1 cellular context compared by ENCODE assay signal in the genomic region with DNA sequence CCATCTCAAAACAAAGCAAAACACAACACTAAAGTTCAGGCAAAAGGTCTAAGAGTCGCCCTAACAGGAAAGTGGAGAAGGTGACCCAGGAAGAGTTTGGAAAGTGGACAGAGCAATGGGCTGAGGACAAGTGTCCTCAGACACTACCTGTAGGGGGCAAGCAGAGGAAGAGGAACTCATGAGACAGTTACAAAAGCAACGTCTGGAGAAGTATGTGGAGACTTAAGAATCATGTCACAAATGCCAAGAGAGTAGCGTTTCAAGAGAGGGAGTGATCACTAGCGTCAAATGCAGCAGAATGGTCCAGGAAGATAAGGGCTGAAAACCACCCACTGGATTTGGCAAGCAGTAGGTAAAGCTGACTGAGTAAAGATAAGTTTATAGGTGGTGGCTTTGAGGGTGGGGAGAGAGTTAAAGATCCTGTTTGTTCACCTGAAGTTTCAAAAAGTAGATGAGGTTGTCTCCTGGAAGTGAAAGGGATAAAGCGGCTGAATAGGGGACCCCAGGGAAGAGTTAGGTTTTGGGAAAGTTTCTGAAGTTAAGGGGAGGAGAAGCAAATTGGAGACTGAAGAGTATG.
TF ChIP-seq lines count a peak whose summit lies in the region.

No MANE protein-coding gene starts in this region.

TF ChIP-seq in K562, 482 proteins besides CTCF, POLR2A, EP300 and RAD21 (continued from another document and continues in another):
- TF ChIP-seq, protein P1, sequence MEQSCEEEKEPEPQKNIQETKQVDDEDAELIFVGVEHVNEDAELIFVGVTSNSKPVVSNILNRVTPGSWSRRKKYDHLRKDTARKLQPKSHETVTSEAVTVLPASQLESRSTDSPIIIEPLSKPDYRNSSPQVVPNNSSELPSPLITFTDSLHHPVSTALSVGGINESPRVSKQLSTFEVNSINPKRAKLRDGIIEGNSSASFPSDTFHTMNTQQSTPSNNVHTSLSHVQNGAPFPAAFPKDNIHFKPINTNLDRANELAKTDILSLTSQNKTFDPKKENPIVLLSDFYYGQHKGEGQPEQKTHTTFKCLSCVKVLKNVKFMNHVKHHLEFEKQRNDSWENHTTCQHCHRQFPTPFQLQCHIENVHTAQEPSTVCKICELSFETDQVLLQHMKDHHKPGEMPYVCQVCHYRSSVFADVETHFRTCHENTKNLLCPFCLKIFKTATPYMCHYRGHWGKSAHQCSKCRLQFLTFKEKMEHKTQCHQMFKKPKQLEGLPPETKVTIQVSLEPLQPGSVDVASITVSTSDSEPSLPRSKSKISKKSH (CRISPR knock-in tag; IDR thresholded peaks at IDR 0.05), result no peak
- TF ChIP-seq, protein P2, sequence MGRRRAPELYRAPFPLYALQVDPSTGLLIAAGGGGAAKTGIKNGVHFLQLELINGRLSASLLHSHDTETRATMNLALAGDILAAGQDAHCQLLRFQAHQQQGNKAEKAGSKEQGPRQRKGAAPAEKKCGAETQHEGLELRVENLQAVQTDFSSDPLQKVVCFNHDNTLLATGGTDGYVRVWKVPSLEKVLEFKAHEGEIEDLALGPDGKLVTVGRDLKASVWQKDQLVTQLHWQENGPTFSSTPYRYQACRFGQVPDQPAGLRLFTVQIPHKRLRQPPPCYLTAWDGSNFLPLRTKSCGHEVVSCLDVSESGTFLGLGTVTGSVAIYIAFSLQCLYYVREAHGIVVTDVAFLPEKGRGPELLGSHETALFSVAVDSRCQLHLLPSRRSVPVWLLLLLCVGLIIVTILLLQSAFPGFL (CRISPR knock-in tag; IDR thresholded peaks at IDR 0.05), result no peak
- TF ChIP-seq ZNF77 (CRISPR knock-in tag; IDR thresholded peaks at IDR 0.05), result no peak
- no peak for TF ChIP-seq ZNF165 (CRISPR knock-in tag; IDR thresholded peaks at IDR 0.05; ENCODE audit: borderline replicate concordance)
- TF ChIP-seq MCM5 (IDR thresholded peaks at IDR 0.05; ENCODE audit: low read depth), result no peak
- no peak for TF ChIP-seq XRCC3 (IDR thresholded peaks at IDR 0.05)
- TF ChIP-seq ZKSCAN8 (CRISPR knock-in tag; IDR thresholded peaks at IDR 0.05), result no peak
- TF ChIP-seq PRPF4 (IDR thresholded peaks at IDR 0.05; ENCODE audit: insufficient read depth, low read depth, low read length, poor library complexity, severe bottlenecking), result no peak
- TF ChIP-seq TRIM25 (IDR thresholded peaks at IDR 0.05; ENCODE audit: borderline replicate concordance), result peak; percentile 82; the same call in 1 of the 2 replicates
- no peak for TF ChIP-seq ZNF12 (CRISPR knock-in tag; IDR thresholded peaks at IDR 0.05)
- no peak for TF ChIP-seq STAT5B (CRISPR knock-in tag; IDR thresholded peaks at IDR 0.05)
- no peak for TF ChIP-seq BRD9 (IDR thresholded peaks at IDR 0.05; ENCODE audit: low read depth, partially characterized antibody)
- TF ChIP-seq, protein P3, sequence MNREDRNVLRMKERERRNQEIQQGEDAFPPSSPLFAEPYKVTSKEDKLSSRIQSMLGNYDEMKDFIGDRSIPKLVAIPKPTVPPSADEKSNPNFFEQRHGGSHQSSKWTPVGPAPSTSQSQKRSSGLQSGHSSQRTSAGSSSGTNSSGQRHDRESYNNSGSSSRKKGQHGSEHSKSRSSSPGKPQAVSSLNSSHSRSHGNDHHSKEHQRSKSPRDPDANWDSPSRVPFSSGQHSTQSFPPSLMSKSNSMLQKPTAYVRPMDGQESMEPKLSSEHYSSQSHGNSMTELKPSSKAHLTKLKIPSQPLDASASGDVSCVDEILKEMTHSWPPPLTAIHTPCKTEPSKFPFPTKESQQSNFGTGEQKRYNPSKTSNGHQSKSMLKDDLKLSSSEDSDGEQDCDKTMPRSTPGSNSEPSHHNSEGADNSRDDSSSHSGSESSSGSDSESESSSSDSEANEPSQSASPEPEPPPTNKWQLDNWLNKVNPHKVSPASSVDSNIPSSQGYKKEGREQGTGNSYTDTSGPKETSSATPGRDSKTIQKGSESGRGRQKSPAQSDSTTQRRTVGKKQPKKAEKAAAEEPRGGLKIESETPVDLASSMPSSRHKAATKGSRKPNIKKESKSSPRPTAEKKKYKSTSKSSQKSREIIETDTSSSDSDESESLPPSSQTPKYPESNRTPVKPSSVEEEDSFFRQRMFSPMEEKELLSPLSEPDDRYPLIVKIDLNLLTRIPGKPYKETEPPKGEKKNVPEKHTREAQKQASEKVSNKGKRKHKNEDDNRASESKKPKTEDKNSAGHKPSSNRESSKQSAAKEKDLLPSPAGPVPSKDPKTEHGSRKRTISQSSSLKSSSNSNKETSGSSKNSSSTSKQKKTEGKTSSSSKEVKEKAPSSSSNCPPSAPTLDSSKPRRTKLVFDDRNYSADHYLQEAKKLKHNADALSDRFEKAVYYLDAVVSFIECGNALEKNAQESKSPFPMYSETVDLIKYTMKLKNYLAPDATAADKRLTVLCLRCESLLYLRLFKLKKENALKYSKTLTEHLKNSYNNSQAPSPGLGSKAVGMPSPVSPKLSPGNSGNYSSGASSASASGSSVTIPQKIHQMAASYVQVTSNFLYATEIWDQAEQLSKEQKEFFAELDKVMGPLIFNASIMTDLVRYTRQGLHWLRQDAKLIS (CRISPR knock-in tag; IDR thresholded peaks at IDR 0.05), result peak; percentile 79; the same call in 1 of the 2 replicates
- 0 out of 2 replicates have a peak, but pooled peaks have one; percentile 45 for TF ChIP-seq MIER1 (IDR thresholded peaks at IDR 0.05; ENCODE audit: low read depth)
- TF ChIP-seq DEAF1 (CRISPR knock-in tag; IDR thresholded peaks at IDR 0.05), result peak; percentile 44; the same call in 1 of the 2 replicates
- peak; percentile 69 for TF ChIP-seq ZNF766 (CRISPR knock-in tag; conservative IDR thresholded peaks at IDR 0.05)
- peak; percentile 67 for TF ChIP-seq DMBX1 (CRISPR knock-in tag; IDR thresholded peaks at IDR 0.05; ENCODE audit: borderline replicate concordance)
- TF ChIP-seq, protein P4, sequence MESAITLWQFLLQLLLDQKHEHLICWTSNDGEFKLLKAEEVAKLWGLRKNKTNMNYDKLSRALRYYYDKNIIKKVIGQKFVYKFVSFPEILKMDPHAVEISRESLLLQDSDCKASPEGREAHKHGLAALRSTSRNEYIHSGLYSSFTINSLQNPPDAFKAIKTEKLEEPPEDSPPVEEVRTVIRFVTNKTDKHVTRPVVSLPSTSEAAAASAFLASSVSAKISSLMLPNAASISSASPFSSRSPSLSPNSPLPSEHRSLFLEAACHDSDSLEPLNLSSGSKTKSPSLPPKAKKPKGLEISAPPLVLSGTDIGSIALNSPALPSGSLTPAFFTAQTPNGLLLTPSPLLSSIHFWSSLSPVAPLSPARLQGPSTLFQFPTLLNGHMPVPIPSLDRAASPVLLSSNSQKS (CRISPR knock-in tag; IDR thresholded peaks at IDR 0.05), result no peak
- no peak for TF ChIP-seq HNRNPH1 (optimal IDR thresholded peaks at IDR 0.05; ENCODE audit: low read depth, low read length)
- no peak for TF ChIP-seq ZNF146 (CRISPR knock-in tag; IDR thresholded peaks at IDR 0.05; ENCODE audit: unreplicated experiment)
- peak; percentile 40; the same call in 1 of the 2 replicates for TF ChIP-seq ATF3 (IDR thresholded peaks at IDR 0.05)
- TF ChIP-seq ATF3 (CRISPR knock-in tag; conservative IDR thresholded peaks at IDR 0.05), result no peak
- peak; percentile 89 for TF ChIP-seq ZBTB2 (IDR thresholded peaks at IDR 0.05)
- no peak for TF ChIP-seq CEBPZ (IDR thresholded peaks at IDR 0.05; ENCODE audit: borderline replicate concordance, low read depth, low read length)
- TF ChIP-seq, protein P5, sequence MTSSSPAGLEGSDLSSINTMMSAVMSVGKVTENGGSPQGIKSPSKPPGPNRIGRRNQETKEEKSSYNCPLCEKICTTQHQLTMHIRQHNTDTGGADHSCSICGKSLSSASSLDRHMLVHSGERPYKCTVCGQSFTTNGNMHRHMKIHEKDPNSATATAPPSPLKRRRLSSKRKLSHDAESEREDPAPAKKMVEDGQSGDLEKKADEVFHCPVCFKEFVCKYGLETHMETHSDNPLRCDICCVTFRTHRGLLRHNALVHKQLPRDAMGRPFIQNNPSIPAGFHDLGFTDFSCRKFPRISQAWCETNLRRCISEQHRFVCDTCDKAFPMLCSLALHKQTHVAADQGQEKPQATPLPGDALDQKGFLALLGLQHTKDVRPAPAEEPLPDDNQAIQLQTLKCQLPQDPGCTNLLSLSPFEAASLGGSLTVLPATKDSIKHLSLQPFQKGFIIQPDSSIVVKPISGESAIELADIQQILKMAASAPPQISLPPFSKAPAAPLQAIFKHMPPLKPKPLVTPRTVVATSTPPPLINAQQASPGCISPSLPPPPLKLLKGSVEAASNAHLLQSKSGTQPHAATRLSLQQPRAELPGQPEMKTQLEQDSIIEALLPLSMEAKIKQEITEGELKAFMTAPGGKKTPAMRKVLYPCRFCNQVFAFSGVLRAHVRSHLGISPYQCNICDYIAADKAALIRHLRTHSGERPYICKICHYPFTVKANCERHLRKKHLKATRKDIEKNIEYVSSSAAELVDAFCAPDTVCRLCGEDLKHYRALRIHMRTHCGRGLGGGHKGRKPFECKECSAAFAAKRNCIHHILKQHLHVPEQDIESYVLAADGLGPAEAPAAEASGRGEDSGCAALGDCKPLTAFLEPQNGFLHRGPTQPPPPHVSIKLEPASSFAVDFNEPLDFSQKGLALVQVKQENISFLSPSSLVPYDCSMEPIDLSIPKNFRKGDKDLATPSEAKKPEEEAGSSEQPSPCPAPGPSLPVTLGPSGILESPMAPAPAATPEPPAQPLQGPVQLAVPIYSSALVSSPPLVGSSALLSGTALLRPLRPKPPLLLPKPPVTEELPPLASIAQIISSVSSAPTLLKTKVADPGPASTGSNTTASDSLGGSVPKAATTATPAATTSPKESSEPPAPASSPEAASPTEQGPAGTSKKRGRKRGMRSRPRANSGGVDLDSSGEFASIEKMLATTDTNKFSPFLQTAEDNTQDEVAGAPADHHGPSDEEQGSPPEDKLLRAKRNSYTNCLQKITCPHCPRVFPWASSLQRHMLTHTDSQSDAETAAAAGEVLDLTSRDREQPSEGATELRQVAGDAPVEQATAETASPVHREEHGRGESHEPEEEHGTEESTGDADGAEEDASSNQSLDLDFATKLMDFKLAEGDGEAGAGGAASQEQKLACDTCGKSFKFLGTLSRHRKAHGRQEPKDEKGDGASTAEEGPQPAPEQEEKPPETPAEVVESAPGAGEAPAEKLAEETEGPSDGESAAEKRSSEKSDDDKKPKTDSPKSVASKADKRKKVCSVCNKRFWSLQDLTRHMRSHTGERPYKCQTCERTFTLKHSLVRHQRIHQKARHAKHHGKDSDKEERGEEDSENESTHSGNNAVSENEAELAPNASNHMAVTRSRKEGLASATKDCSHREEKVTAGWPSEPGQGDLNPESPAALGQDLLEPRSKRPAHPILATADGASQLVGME (CRISPR knock-in tag; IDR thresholded peaks at IDR 0.05), result 0 out of 2 replicates have a peak, but pooled peaks have one; percentile 55
